9 cellular contexts compared by ENCODE assay signal in the genomic region with DNA sequence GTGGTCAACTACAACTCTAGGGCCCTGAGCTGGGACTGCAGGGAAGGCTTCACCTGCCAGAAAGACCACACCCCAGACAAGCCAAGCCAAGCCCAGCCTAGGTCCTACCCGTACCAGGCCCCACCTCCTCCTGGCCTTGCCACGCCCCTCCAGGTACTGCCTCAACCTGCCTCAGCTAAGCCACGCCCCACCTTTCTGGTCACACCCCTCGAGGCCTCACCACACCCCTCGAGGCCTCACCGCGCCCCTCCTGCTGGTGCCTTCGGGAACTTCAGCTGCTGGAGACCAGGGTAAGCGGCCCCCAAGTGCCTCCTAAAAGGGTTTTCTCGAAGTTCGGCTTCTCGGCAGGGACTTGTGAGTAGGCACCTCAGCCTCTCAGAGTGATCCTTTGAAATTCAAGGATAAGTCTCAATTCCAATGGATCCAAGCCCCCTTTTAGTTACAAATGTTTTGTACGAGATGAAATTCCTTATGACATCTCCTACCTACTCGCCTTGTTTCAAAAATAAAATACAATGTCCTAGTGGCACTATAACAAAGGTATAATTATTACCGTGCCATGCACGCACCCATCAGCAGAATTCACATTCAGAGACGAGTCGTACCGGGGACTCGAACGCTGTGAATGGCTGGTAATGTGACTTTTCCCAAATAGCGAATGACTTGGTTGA.
DNase-seq lines count a peak whose midpoint lies in the region; ATAC-seq and TF ChIP-seq lines count a peak whose summit lies in the region.
"Had no signal": no experiment of that assay in that cellular context is flagged by ENCODE, and none has a peak within 500 bp of the region (broad histone marks: within the 10 kb centered on the region; RNA-seq: fewer than 3 reads in every experiment).

No MANE protein-coding gene starts in this region.

- no peaks in the 10 kb centered on the region for H3K9me3 Mint-ChIP-seq in CD8-positive, alpha-beta T cell
- H3K9me3 Mint-ChIP-seq: central memory CD8-positive, alpha-beta T cell had no signal

- no peaks in the 10 kb centered on the region for H3K36me3 ChIP-seq in CD8-positive, alpha-beta T cell (ENCODE audit: insufficient read depth, low read length)
- H3K36me3 ChIP-seq in spleen = no peaks in the 10 kb centered on the region

- DNase-seq in CD8-positive, alpha-beta T cell = peak in 2 of 7 experiments; percentile 6 to 29
- DNase-seq in NCI-H2171 treated with DMSO at 0.1 percent for 48 hours (lab: John Stamatoyannopoulos, UW) (peak; percentile 1), erythroblast (lab: John Stamatoyannopoulos, UW) (peak; percentile 25 to 31), spleen (no peak), NOMO-1 treated with DMSO at 0.1 percent for 48 hours (lab: John Stamatoyannopoulos, UW; ENCODE audit: unreplicated experiment) (no peak), NCI-H1694 treated with DMSO at 0.1 percent for 48 hours (lab: John Stamatoyannopoulos, UW) (no peak)
- DNase-seq in stimulated activated CD4-positive, alpha-beta T cell treated with anti-CD3 and anti-CD28 coated beads, Interleukin-2, amount 100 ng/mL, for 24 hours = peak; percentile 21 to 32

- peak; percentile 70 for ATAC-seq in CD8-positive, alpha-beta T cell
- ATAC-seq in GM19463 (IDR thresholded peaks at IDR 0.05; ENCODE audit: unreplicated experiment) = peak; percentile 70

- TF ChIP-seq CTCF in CD8-positive, alpha-beta T cell (IDR thresholded peaks at IDR 0.05) = no peak
- TF ChIP-seq CTCF in spleen (IDR thresholded peaks at IDR 0.05 in 8 of 11, conservative IDR thresholded peaks at IDR 0.05 in 3 of 11) = peak in 1 of 11 experiments; percentile 16

- 69 to 85% (median 76%) methylated on average over 21 to 22 of the region's 22 CpGs for WGBS in spleen, 5 donors

- no peaks in the 10 kb centered on the region for H3K27me3 ChIP-seq in CD8-positive, alpha-beta T cell (ENCODE audit: insufficient read depth, low read length)
- no peaks in the 10 kb centered on the region for H3K27me3 ChIP-seq in spleen (replicated peaks in 1 of 7)

- H3K4me1 ChIP-seq in CD8-positive, alpha-beta T cell (ENCODE audit: insufficient read depth, low read length) = peaks cover 3% of the 10 kb centered on the region
- H3K4me1 ChIP-seq in spleen = peaks cover 0 to 12% (median 6%) of the 10 kb centered on the region in 6 donors

- no peak for TF ChIP-seq POLR2A in erythroblast (IDR thresholded peaks at IDR 0.05; ENCODE audit: low read length)
- no peak for TF ChIP-seq POLR2A in spleen (IDR thresholded peaks at IDR 0.05)

- H3K27ac ChIP-seq in CD8-positive, alpha-beta T cell (ENCODE audit: low read depth, low read length) = no peak overlapping the region
- H3K27ac ChIP-seq in spleen = no peak overlapping the region

- H3K27me3 Mint-ChIP-seq in CD8-positive, alpha-beta T cell (ENCODE audit: low read depth) = peaks cover 2% of the 10 kb centered on the region

- CTCF ChIA-PET in CD8-positive, alpha-beta T cell (lab: Charles Lee) = no interaction called here

- peaks cover 7% of the 10 kb centered on the region for H3K4me1 Mint-ChIP-seq in CD8-positive, alpha-beta T cell (ENCODE audit: low read depth)

- no peak overlapping the region for H3K27ac Mint-ChIP-seq in CD8-positive, alpha-beta T cell

- POLR2A ChIA-PET in CD8-positive, alpha-beta T cell (lab: Charles Lee) = no interaction called here

- intact Hi-C loops in CD8-positive, alpha-beta T cell (cut with DNase I, micrococcal nuclease) = no loop called here
- intact Hi-C loops in spleen (cut with DNase I; ENCODE audit: low total_unique reads) = no loop called here

- no peaks in the 10 kb centered on the region for H3K9me3 ChIP-seq in CD8-positive, alpha-beta T cell (ENCODE audit: low read length)
- no peaks in the 10 kb centered on the region for H3K9me3 ChIP-seq in spleen

- no peak overlapping the region for H3K4me3 Mint-ChIP-seq in CD8-positive, alpha-beta T cell
- H3K4me3 Mint-ChIP-seq: central memory CD8-positive, alpha-beta T cell had no signal

- no peaks in the 10 kb centered on the region for H3K36me3 Mint-ChIP-seq in CD8-positive, alpha-beta T cell

- H3K4me3 ChIP-seq in CD8-positive, alpha-beta T cell (ENCODE audit: low read depth, low read length) = no peak overlapping the region
- no peak overlapping the region for H3K4me3 ChIP-seq in spleen

Comparison
In these comparisons a context has a peak if more than half of its experiments do, and no peak if none do; other contexts are left out.
1. DNase-seq: peak in NCI-H2171 treated with DMSO at 0.1 percent for 48 hours (single experiment), erythroblast (2 of 2) and stimulated activated CD4-positive, alpha-beta T cell treated with anti-CD3 and anti-CD28 coated beads, Interleukin-2, amount 100 ng/mL, for 24 hours (2 of 2); none in spleen (single experiment), NOMO-1 treated with DMSO at 0.1 percent for 48 hours (single experiment) and NCI-H1694 treated with DMSO at 0.1 percent for 48 hours (single experiment).